In the genomic region with DNA sequence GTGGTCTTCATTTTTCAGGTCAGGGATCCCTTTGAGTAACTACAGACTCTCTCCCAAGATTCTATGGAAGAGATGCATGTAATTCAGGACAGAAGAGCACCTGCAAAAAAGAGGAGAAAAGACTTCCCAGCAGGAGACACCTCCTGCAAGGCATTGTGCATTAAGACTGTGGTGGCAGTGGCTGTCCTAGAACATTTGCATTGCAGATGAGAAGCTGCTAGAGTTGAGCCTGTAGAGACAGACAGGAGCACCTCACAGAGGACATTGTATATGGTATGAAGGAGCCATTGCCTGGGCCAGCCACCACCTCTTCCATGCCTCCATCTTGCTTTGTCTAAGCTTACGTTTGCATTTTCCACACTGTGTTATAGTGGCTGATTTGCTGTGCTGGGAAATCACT, we compare ENCODE assay signal across 19 cellular contexts. TPM values are rescaled to one million over a fixed set of nuclear protein-coding genes. Genes with fewer than 3 reads are reported as not detected.
DNase-seq lines count a peak whose midpoint lies in the region; ATAC-seq and TF ChIP-seq lines count a peak whose summit lies in the region.
"Had no signal": no experiment of that assay in that cellular context is flagged by ENCODE, and none has a peak within 500 bp of the region (broad histone marks: within the 10 kb centered on the region; RNA-seq: fewer than 3 reads in every experiment).

No MANE protein-coding gene starts in this region.

- H3K79me1 ChIP-seq in mesendoderm (ENCODE audit: low read length): no peaks in the 10 kb centered on the region

- H3K27me3 ChIP-seq in HUES64 (ENCODE audit: insufficient read depth, low read length) (no peaks in the 10 kb centered on the region), mesendoderm (ENCODE audit: insufficient read depth, low read length, poor library complexity) (no peaks in the 10 kb centered on the region)

- H3K27ac Mint-ChIP-seq in WTC11 (no peak overlapping the region; the same call in 1 of the 2 replicates), MCF 10A (ENCODE audit: low read depth, unreplicated experiment) (no peak overlapping the region)
- H3K27ac Mint-ChIP-seq: CD4-positive, alpha-beta T cell had no signal

- H3K27ac ChIP-seq in HUES64 (ENCODE audit: low read depth, low read length): peak overlapping the region; percentile 41; the same call in 1 of the 2 replicates
- no peak overlapping the region for H3K27ac ChIP-seq in mesendoderm (ENCODE audit: low read depth, low read length)
- H3K27ac ChIP-seq: C4-2B, HL-60 had no signal

- H3K36me3 Mint-ChIP-seq in WTC11: no peaks in the 10 kb centered on the region
- no peaks in the 10 kb centered on the region for H3K36me3 Mint-ChIP-seq in MCF 10A (ENCODE audit: insufficient read depth, unreplicated experiment)

- intact Hi-C loops in MCF 10A (cut with micrococcal nuclease): no loop called here

- TF ChIP-seq CTCF in WTC11 (IDR thresholded peaks at IDR 0.05) (no peak), MCF 10A (IDR thresholded peaks at IDR 0.05; ENCODE audit: unreplicated experiment) (no peak)

- H2AK5ac ChIP-seq in mesendoderm (ENCODE audit: low read length): no peak overlapping the region

- POLR2A ChIA-PET in WTC11 (lab: Charles Lee) (interaction anchor here (0.5 kb wide), 1 partner anchor 618 kb away, joined by 4 read pairs; no protein-coding TSS in a partner anchor), MCF 10A (lab: Yijun Ruan, JAX) (no interaction called here)

- WGBS in HUES64: 57% methylated on average over 1 of the region's 1 CpG
- no CpG with 5 or more reads among the region's 1 CpG for WGBS in mesendoderm (ENCODE audit: extremely low coverage, insufficient coverage, low lambda C conversion rate)

- no peak overlapping the region for H4K5ac ChIP-seq in mesendoderm (ENCODE audit: low read length)

- BruUV-seq in MCF 10A (replicated peaks; lab: Mats Ljungman, UMichigan): no TSS peak

- H3K9me3 Mint-ChIP-seq in WTC11: peaks cover 16% of the 10 kb centered on the region
- H3K9me3 Mint-ChIP-seq in MCF 10A (ENCODE audit: unreplicated experiment): no peaks in the 10 kb centered on the region
- H3K9me3 Mint-ChIP-seq: CD4-positive, alpha-beta T cell had no signal

- H3K18ac ChIP-seq in mesendoderm (ENCODE audit: low read length): no peak overlapping the region

- no peaks in the 10 kb centered on the region for H3K9me3 ChIP-seq in HUES64 (ENCODE audit: insufficient read depth, low read depth, low read length)

- no peak overlapping the region for H3K23ac ChIP-seq in mesendoderm (ENCODE audit: low read length)

- DNase-seq in WTC11 (ENCODE audit: low spot score) (no peak), mesendoderm (peak; percentile 7), T1000 (lab: John Stamatoyannopoulos, UW) (no peak), AG08396 (ENCODE audit: low spot score) (no peak), MCF 10A (ENCODE audit: unreplicated experiment) (no peak)
- DNase-seq: ACHN; AML-193; CD4-positive, alpha-beta T cell; DMS153; DMS79; GF-D8; HCEC 1CT; IMR-90 had no signal

- H3K4me3 ChIP-seq in HUES64 (ENCODE audit: low read length) (no peak overlapping the region), mesendoderm (ENCODE audit: low read length) (no peak overlapping the region)
- H3K4me3 ChIP-seq: K562 had no signal

- no peaks in the 10 kb centered on the region for H3K36me3 ChIP-seq in HUES64 (ENCODE audit: insufficient read depth, low read length)
- H3K36me3 ChIP-seq in mesendoderm (ENCODE audit: control insufficient read depth, insufficient read depth, low read length): no peaks in the 10 kb centered on the region

- H3K27me3 Mint-ChIP-seq in WTC11 (ENCODE audit: low read depth) (no peaks in the 10 kb centered on the region), MCF 10A (ENCODE audit: insufficient read depth, unreplicated experiment) (peaks cover 98% of the 10 kb centered on the region)
- H3K27me3 Mint-ChIP-seq: CD4-positive, alpha-beta T cell had no signal

- H3K4me1 Mint-ChIP-seq in WTC11 (peaks cover 27% of the 10 kb centered on the region), MCF 10A (ENCODE audit: insufficient read depth, unreplicated experiment) (no peaks in the 10 kb centered on the region)

- H4K8ac ChIP-seq in mesendoderm (ENCODE audit: low read depth, low read length): no peak overlapping the region

- no peak overlapping the region for H3K4me2 ChIP-seq in mesendoderm (ENCODE audit: low read length)

- H2BK15ac ChIP-seq in mesendoderm (replicated peaks; ENCODE audit: low read depth): no peak overlapping the region

- H3K56ac ChIP-seq in mesendoderm (ENCODE audit: low read length): no peak overlapping the region

- no peak overlapping the region for H3K4ac ChIP-seq in mesendoderm (ENCODE audit: low read depth, low read length)

- no peak overlapping the region for H2BK5ac ChIP-seq in mesendoderm (ENCODE audit: low read length)

- H3K9ac ChIP-seq in HUES64 (ENCODE audit: low read depth, low read length) (no peak overlapping the region), mesendoderm (ENCODE audit: low read length) (no peak overlapping the region)

- H3K79me2 ChIP-seq in mesendoderm (ENCODE audit: control insufficient read depth, insufficient read depth, low read length): no peaks in the 10 kb centered on the region

- H3K4me3 Mint-ChIP-seq in WTC11: no peak overlapping the region
- no peak overlapping the region for H3K4me3 Mint-ChIP-seq in MCF 10A (ENCODE audit: unreplicated experiment)
- H3K4me3 Mint-ChIP-seq: CD4-positive, alpha-beta T cell had no signal

- peaks cover 9% of the 10 kb centered on the region; the same call in 1 of the 2 replicates for H3K4me1 ChIP-seq in HUES64 (ENCODE audit: insufficient read depth, low read length)
- H3K4me1 ChIP-seq in mesendoderm (ENCODE audit: control insufficient read depth, low read depth, low read length): no peaks in the 10 kb centered on the region

- peak; percentile 84 for ATAC-seq in WTC11
- ATAC-seq: K562 had no signal

- CTCF ChIA-PET in WTC11 (lab: Charles Lee): interaction anchor here (0.7 kb wide), 1 partner anchor 9 kb away, joined by 3 read pairs; no protein-coding TSS in a partner anchor
- CTCF ChIA-PET in MCF 10A (lab: Yijun Ruan, JAX): no interaction called here

- no peak overlapping the region for H2BK120ac ChIP-seq in mesendoderm (ENCODE audit: low read depth, low read length)

TF ChIP-seq in WTC11, 78 proteins besides CTCF, POLR2A, EP300 and RAD21:
- TF ChIP-seq, protein P1, sequence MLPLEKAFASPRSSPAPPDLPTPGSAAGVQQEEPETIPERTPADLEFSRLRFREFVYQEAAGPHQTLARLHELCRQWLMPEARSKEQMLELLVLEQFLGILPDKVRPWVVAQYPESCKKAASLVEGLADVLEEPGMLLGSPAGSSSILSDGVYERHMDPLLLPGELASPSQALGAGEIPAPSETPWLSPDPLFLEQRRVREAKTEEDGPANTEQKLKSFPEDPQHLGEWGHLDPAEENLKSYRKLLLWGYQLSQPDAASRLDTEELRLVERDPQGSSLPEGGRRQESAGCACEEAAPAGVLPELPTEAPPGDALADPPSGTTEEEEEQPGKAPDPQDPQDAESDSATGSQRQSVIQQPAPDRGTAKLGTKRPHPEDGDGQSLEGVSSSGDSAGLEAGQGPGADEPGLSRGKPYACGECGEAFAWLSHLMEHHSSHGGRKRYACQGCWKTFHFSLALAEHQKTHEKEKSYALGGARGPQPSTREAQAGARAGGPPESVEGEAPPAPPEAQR (CRISPR knock-in tag; IDR thresholded peaks at IDR 0.05): 0 out of 2 replicates have a peak, but pooled peaks have one; percentile 22
- TF ChIP-seq ZNF423 (CRISPR knock-in tag; IDR thresholded peaks at IDR 0.05) (peak; percentile 93), ATF1 (CRISPR knock-in tag; IDR thresholded peaks at IDR 0.05) (no peak), MXD4 (CRISPR knock-in tag; IDR thresholded peaks at IDR 0.05; ENCODE audit: borderline replicate concordance) (0 out of 2 replicates have a peak, but pooled peaks have one; percentile 1)

RNA-seq across cellular contexts. Expression of a gene that starts 11.2 kb away (rescaled TPM):
- polyA plus RNA-seq in HUES64 (2013, experiment 1 of 2): 0.20 TPM
- 0.38 TPM for polyA plus RNA-seq in HUES64 (2013, experiment 2 of 2)
- total RNA-seq in WTC11 (2021) (0.05 to 0.09 TPM (median 0.09 TPM) in 3 replicates), MCF 10A (2022) (not detected in 2 replicates)
- polyA plus RNA-seq in mesendoderm (2013, experiment 1 of 2): 0.03 TPM
- polyA plus RNA-seq in mesendoderm (2013, experiment 2 of 2): 0.13 TPM
- total RNA-seq: HT1080 had no signal
- polyA plus RNA-seq: BJ had no signal
